17 cellular contexts compared by ENCODE assay signal in the genomic region with DNA sequence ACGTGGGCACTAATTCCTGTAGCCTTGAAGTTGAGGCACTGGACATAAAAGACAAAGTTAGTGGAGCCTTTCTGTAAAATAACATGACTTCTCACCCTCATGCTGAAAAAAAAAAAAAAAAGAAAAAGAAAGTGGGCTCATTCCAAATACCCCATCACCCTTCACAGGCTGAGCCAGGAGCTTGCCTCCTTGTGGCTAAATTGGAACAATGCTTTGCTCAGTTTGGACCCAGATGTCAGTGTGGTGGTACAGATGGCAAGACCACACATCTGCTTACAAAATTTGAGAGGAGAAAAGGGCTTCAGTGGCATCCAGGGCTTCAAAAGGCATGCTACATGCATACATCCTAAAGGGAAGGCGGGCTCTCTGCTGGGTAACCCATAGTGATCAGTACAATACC.
DNase-seq lines count a peak whose midpoint lies in the region; ATAC-seq and TF ChIP-seq lines count a peak whose summit lies in the region.
"Had no signal": no experiment of that assay in that cellular context is flagged by ENCODE, and none has a peak within 500 bp of the region (broad histone marks: within the 10 kb centered on the region; RNA-seq: fewer than 3 reads in every experiment).

No MANE protein-coding gene starts in this region.

- H3K4me3 ChIP-seq in RWPE2 (ENCODE audit: severe bottlenecking) (no peak overlapping the region), fibroblast of villous mesenchyme (ENCODE audit: low read depth, low read length) (no peak overlapping the region), left ventricle myocardium inferior (no peak overlapping the region)
- H3K4me3 ChIP-seq: MG63, prostate gland, SJSA1, tibial artery had no signal

- H3K9me3 Mint-ChIP-seq in type B pancreatic cell = no peaks in the 10 kb centered on the region
- no peaks in the 10 kb centered on the region for H3K9me3 Mint-ChIP-seq in activated CD4-positive, alpha-beta T cell treated with anti-CD3 and anti-CD28 coated beads, Interleukin-2, amount 10 ng/mL, durations not matched to agents 24 days and 14 days

- 0 out of 3 replicates have a peak, but pooled peaks have one; percentile 11 for TF ChIP-seq CTCF in GM12872 (IDR thresholded peaks at IDR 0.05; ENCODE audit: insufficient read depth, low read depth, low read length)
- peak; percentile 11 for TF ChIP-seq CTCF in RWPE2 (IDR thresholded peaks at IDR 0.05; ENCODE audit: poor library complexity, severe bottlenecking)
- TF ChIP-seq CTCF in fibroblast of villous mesenchyme (IDR thresholded peaks at IDR 0.05; ENCODE audit: insufficient read depth, low read depth, low read length) = peak; percentile 2
- peak; percentile 54 for TF ChIP-seq CTCF in type B pancreatic cell (conservative IDR thresholded peaks at IDR 0.05)
- no peak for TF ChIP-seq CTCF in left ventricle myocardium inferior (IDR thresholded peaks at IDR 0.05; ENCODE audit: borderline replicate concordance)

- H3K9me3 ChIP-seq in RWPE2 (ENCODE audit: severe bottlenecking) (no peaks in the 10 kb centered on the region), left ventricle myocardium inferior (replicated peaks) (no peaks in the 10 kb centered on the region)
- H3K9me3 ChIP-seq: MG63, prostate gland, SJSA1, tibial artery had no signal

- H3K27me3 Mint-ChIP-seq in type B pancreatic cell = no peaks in the 10 kb centered on the region
- peaks cover 33% of the 10 kb centered on the region for H3K27me3 Mint-ChIP-seq in activated CD4-positive, alpha-beta T cell treated with anti-CD3 and anti-CD28 coated beads, Interleukin-2, amount 10 ng/mL, durations not matched to agents 24 days and 14 days

- ATAC-seq in RWPE2 (ENCODE audit: low read depth) = no peak
- ATAC-seq: activated CD4-positive, alpha-beta T cell treated with anti-CD3 and anti-CD28 coated beads for 36 hours; naive thymus-derived CD4-positive, alpha-beta T cell had no signal

- H3K36me3 ChIP-seq in RWPE2 (ENCODE audit: low read depth) (no peaks in the 10 kb centered on the region), left ventricle myocardium inferior (no peaks in the 10 kb centered on the region)
- H3K36me3 ChIP-seq: MG63, prostate gland, SJSA1, tibial artery had no signal

- H3K4me1 Mint-ChIP-seq in type B pancreatic cell (ENCODE audit: unreplicated experiment) = peaks cover 21% of the 10 kb centered on the region
- no peaks in the 10 kb centered on the region for H3K4me1 Mint-ChIP-seq in activated CD4-positive, alpha-beta T cell treated with anti-CD3 and anti-CD28 coated beads, Interleukin-2, amount 10 ng/mL, durations not matched to agents 24 days and 14 days
- H3K4me1 Mint-ChIP-seq: activated CD4-positive, alpha-beta T cell treated with anti-CD3 and anti-CD28 coated beads for 36 hours had no signal

- DNase-seq in RWPE2 (ENCODE audit: low spot score) = no peak
- DNase-seq in fibroblast of villous mesenchyme (ENCODE audit: low read depth) = no peak
- DNase-seq in type B pancreatic cell (ENCODE audit: extremely low spot score, unreplicated experiment) = no peak
- DNase-seq in activated CD4-positive, alpha-beta T cell treated with anti-CD3 and anti-CD28 coated beads, Interleukin-2, amount 10 ng/mL, durations not matched to agents 24 days and 14 days = no peak
- no peak for DNase-seq in left ventricle myocardium inferior
- DNase-seq in dermis blood vessel endothelial cell = no peak
- DNase-seq: activated CD4-positive, alpha-beta T cell treated with anti-CD3 and anti-CD28 coated beads for 36 hours; activated effector memory CD4-positive, alpha-beta T cell treated with Interleukin-2 at 50 U/mL for 16 hours; amniotic stem cell; MG63; naive thymus-derived CD4-positive, alpha-beta T cell; NCI-H510A; OCI-M1; tibial artery had no signal

- intact Hi-C loops in activated CD4-positive, alpha-beta T cell treated with anti-CD3 and anti-CD28 coated beads, Interleukin-2, amount 10 ng/mL, durations not matched to agents 24 days and 14 days (cut with micrococcal nuclease) = no loop called here
- intact Hi-C loops in left ventricle myocardium inferior (cut with micrococcal nuclease) = no loop called here

- H3K27ac Mint-ChIP-seq in type B pancreatic cell = no peak overlapping the region
- H3K27ac Mint-ChIP-seq in activated CD4-positive, alpha-beta T cell treated with anti-CD3 and anti-CD28 coated beads, Interleukin-2, amount 10 ng/mL, durations not matched to agents 24 days and 14 days = no peak overlapping the region
- H3K27ac Mint-ChIP-seq: activated CD4-positive, alpha-beta T cell treated with anti-CD3 and anti-CD28 coated beads for 36 hours; naive thymus-derived CD4-positive, alpha-beta T cell had no signal

- H3K36me3 Mint-ChIP-seq in type B pancreatic cell = no peaks in the 10 kb centered on the region
- no peaks in the 10 kb centered on the region for H3K36me3 Mint-ChIP-seq in activated CD4-positive, alpha-beta T cell treated with anti-CD3 and anti-CD28 coated beads, Interleukin-2, amount 10 ng/mL, durations not matched to agents 24 days and 14 days (ENCODE audit: low read depth)
- H3K36me3 Mint-ChIP-seq: naive thymus-derived CD4-positive, alpha-beta T cell had no signal

- H3K4me1 ChIP-seq in RWPE2 (ENCODE audit: insufficient read depth, poor library complexity, severe bottlenecking) (no peaks in the 10 kb centered on the region), left ventricle myocardium inferior (peaks cover 13% of the 10 kb centered on the region)
- H3K4me1 ChIP-seq: prostate gland, SJSA1 had no signal

- no peak overlapping the region for H3K4me3 Mint-ChIP-seq in type B pancreatic cell
- no peak overlapping the region for H3K4me3 Mint-ChIP-seq in activated CD4-positive, alpha-beta T cell treated with anti-CD3 and anti-CD28 coated beads, Interleukin-2, amount 10 ng/mL, durations not matched to agents 24 days and 14 days
- H3K4me3 Mint-ChIP-seq: activated CD4-positive, alpha-beta T cell treated with anti-CD3 and anti-CD28 coated beads for 36 hours; naive thymus-derived CD4-positive, alpha-beta T cell had no signal

- H3K27ac ChIP-seq in RWPE2 (ENCODE audit: poor library complexity, severe bottlenecking) = no peak overlapping the region
- H3K27ac ChIP-seq in left ventricle myocardium inferior (replicated peaks) = no peak overlapping the region
- H3K27ac ChIP-seq: prostate gland, SJSA1 had no signal

- peaks cover 62% of the 10 kb centered on the region for H3K27me3 ChIP-seq in RWPE2 (ENCODE audit: insufficient read depth, poor library complexity, severe bottlenecking)
- no peaks in the 10 kb centered on the region for H3K27me3 ChIP-seq in left ventricle myocardium inferior (ENCODE audit: low read depth)
- H3K27me3 ChIP-seq: MG63, SJSA1, tibial artery had no signal
